In the genomic region with DNA sequence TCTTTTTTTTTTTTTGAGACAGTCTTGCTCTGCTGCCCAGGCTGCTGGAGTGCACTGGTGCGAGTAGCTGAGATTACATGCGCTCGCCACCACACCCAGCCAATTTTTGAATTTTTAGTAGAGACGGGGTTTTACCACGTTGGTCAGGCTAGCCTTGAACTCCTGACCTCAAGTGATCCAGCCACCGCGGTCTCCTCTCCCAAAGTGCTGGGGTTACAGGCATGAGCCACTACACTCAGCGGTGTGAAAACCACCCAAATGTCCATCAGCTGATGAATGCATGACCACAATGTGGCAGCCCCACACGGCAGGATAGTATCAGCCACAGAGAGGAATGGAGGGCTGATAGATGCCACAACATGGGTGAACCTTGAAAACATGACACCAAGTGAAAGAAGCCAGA, we compare ENCODE assay signal across 10 cellular contexts. TPM values are rescaled to one million over a fixed set of nuclear protein-coding genes. Genes with fewer than 3 reads are reported as not detected.
A peak's percentile ranks its signal among the peaks of the same experiment; 100 is the strongest.
DNase-seq lines count a peak whose midpoint lies in the region; ATAC-seq and TF ChIP-seq lines count a peak whose summit lies in the region.
"Had no signal": no experiment of that assay in that cellular context is flagged by ENCODE, and none has a peak within 500 bp of the region (broad histone marks: within the 10 kb centered on the region; RNA-seq: fewer than 3 reads in every experiment).

No MANE protein-coding gene starts in this region.

- no peak overlapping the region for H2AK5ac ChIP-seq in trophoblast cell (ENCODE audit: low read length)

- H3K27me3 Mint-ChIP-seq in T-cell (no peaks in the 10 kb centered on the region), nephron (ENCODE audit: low read depth) (peaks cover 72% of the 10 kb centered on the region)

- WGBS in upper lobe of left lung, 2 donors, result 72 to 75% methylated on average over 9 of the region's 9 CpGs
- no CpG with 5 or more reads among the region's 9 CpGs for WGBS in trophoblast cell (ENCODE audit: extremely low coverage, insufficient coverage, insufficient read length)

- ATAC-seq in GM18511 (IDR thresholded peaks at IDR 0.05; ENCODE audit: unreplicated experiment), result peak; percentile 62
- ATAC-seq in HG02642 (IDR thresholded peaks at IDR 0.05; ENCODE audit: poor library complexity, unreplicated experiment), result peak; percentile 48
- peak in 1 of 4 experiments; percentile 14 for ATAC-seq in T-cell (replicated peaks in 1 of 4)
- no peak for ATAC-seq in HG03025 (IDR thresholded peaks at IDR 0.05; ENCODE audit: low FRiP score, unreplicated experiment)
- ATAC-seq in upper lobe of left lung (ENCODE audit: low FRiP score in 2 of 2), result no peak

- H3K4me3 Mint-ChIP-seq in T-cell, result peak overlapping the region; percentile 80 to 86 (median 86)
- peak overlapping the region in 2 of 3 experiments; percentile 35 to 47 for H3K4me3 Mint-ChIP-seq in nephron

- no peak for TF ChIP-seq EP300 in upper lobe of left lung (IDR thresholded peaks at IDR 0.05)

- H4K8ac ChIP-seq in trophoblast cell (ENCODE audit: low read depth, low read length), result no peak overlapping the region

- H3K27ac ChIP-seq in upper lobe of left lung (no peak overlapping the region), trophoblast cell (ENCODE audit: low read depth, low read length) (no peak overlapping the region)
- H3K27ac ChIP-seq: KMS-11 had no signal

- TF ChIP-seq CTCF in nephron (IDR thresholded peaks at IDR 0.05; ENCODE audit: unreplicated experiment in 3 of 3), result no peak
- no peak for TF ChIP-seq CTCF in upper lobe of left lung (IDR thresholded peaks at IDR 0.05)

- no peak overlapping the region for H3K14ac ChIP-seq in trophoblast cell (ENCODE audit: low read length)

- H3K4me1 ChIP-seq in upper lobe of left lung, result peaks cover 15 to 22% (median 18%) of the 10 kb centered on the region in 4 donors
- H3K4me1 ChIP-seq in trophoblast cell (ENCODE audit: control insufficient read depth in 1 of 2, insufficient read depth in 2 of 2, low read length in 2 of 2), result peaks cover 0 to 8% of the 10 kb centered on the region in 2 experiments

- H3K18ac ChIP-seq in trophoblast cell (ENCODE audit: low read length), result no peak overlapping the region

- peak overlapping the region; percentile 58 to 80 for H3K27ac Mint-ChIP-seq in T-cell
- no peak overlapping the region for H3K27ac Mint-ChIP-seq in nephron

- H3K79me1 ChIP-seq in trophoblast cell (ENCODE audit: low read length), result no peaks in the 10 kb centered on the region

- no peak overlapping the region for H2AFZ ChIP-seq in trophoblast cell (ENCODE audit: insufficient read depth, low read length, poor library complexity)

- POLR2A ChIA-PET in T-cell (lab: Charles Lee), result interaction anchor here in 1 of 2 donors (0.9 kb wide), 1 partner anchor 351 kb away, joined by 3 read pairs; no protein-coding TSS in a partner anchor

- no peak for TF ChIP-seq POLR2A in upper lobe of left lung (IDR thresholded peaks at IDR 0.05)

- no peak overlapping the region for H3K4ac ChIP-seq in trophoblast cell (ENCODE audit: low read depth, low read length)

- no peak overlapping the region for H2BK120ac ChIP-seq in trophoblast cell (ENCODE audit: insufficient read depth, low read length, poor library complexity)

- H3K36me3 ChIP-seq in upper lobe of left lung, result no peaks in the 10 kb centered on the region
- H3K36me3 ChIP-seq in trophoblast cell (ENCODE audit: control insufficient read depth in 1 of 2, insufficient read depth in 2 of 2, low read length in 2 of 2), result no peaks in the 10 kb centered on the region

- H3K4me1 Mint-ChIP-seq in T-cell (peaks cover 15 to 40% (median 24%) of the 10 kb centered on the region in 3 donors), nephron (peaks cover 6% of the 10 kb centered on the region)

- H3K9me3 ChIP-seq in upper lobe of left lung (peaks cover 0 to 10% (median 5%) of the 10 kb centered on the region in 4 donors), trophoblast cell (ENCODE audit: insufficient read depth, low read depth, low read length) (peaks cover 16% of the 10 kb centered on the region)

- no peak overlapping the region for H4K12ac ChIP-seq in trophoblast cell (ENCODE audit: low read depth, low read length)

- H3K9me3 Mint-ChIP-seq in T-cell (no peaks in the 10 kb centered on the region), nephron (peaks cover 3% of the 10 kb centered on the region)

- CTCF ChIA-PET in T-cell (lab: Charles Lee), result no interaction called here

- no peaks in the 10 kb centered on the region for H3K79me2 ChIP-seq in trophoblast cell (ENCODE audit: control insufficient read depth, insufficient read depth, low read length, poor library complexity)

- H4K91ac ChIP-seq in trophoblast cell (ENCODE audit: low read depth, low read length), result no peak overlapping the region

- no peak overlapping the region for H2BK5ac ChIP-seq in trophoblast cell (ENCODE audit: low read depth, low read length, poor library complexity)

- no peak overlapping the region for H2BK12ac ChIP-seq in trophoblast cell (ENCODE audit: low read length)

- H3K4me3 ChIP-seq in upper lobe of left lung (no peak overlapping the region), trophoblast cell (ENCODE audit: low read depth, low read length) (no peak overlapping the region)

- H3K27me3 ChIP-seq in upper lobe of left lung (peaks cover 0 to 20% (median 7%) of the 10 kb centered on the region in 4 donors), trophoblast cell (ENCODE audit: insufficient read depth, low read length) (peaks cover 34% of the 10 kb centered on the region)

- no peak overlapping the region for H3K23ac ChIP-seq in trophoblast cell (ENCODE audit: low read length)

- no peak overlapping the region for H3K9ac ChIP-seq in trophoblast cell (ENCODE audit: low read length)
- H3K9ac ChIP-seq: KMS-11 had no signal

- H3K4me2 ChIP-seq in trophoblast cell (ENCODE audit: low read length), result no peak overlapping the region

- H3K36me3 Mint-ChIP-seq in T-cell (peaks cover 15% of the 10 kb centered on the region), nephron (ENCODE audit: low read depth) (no peaks in the 10 kb centered on the region)

- DNase-seq in T-cell, result peak in 8 of 34 experiments; percentile 9 to 40 (median 22)
- DNase-seq in upper lobe of left lung, result no peak
- DNase-seq in cortex of kidney (lab: John Stamatoyannopoulos, UW), result no peak
- no peak for DNase-seq in trophoblast cell
- DNase-seq: substantia nigra had no signal

RNA-seq across cellular contexts. Expression of a gene that starts 2.1 kb away (rescaled TPM):
- total RNA-seq in T-cell, result 10 to 100 TPM; 19.6 to 35.6 (median 29.9) TPM
- 10 to 100 TPM in 1 of 6 donors, 1 to 10 TPM in 3, under 1 TPM in 1, not detected in 1; 0.46 to 15.7 (median 2.5) TPM for total RNA-seq in upper lobe of left lung
- polyA plus RNA-seq in trophoblast cell (2013), result 0.18 and 0.27 TPM in 2 replicates

RNA-seq across cellular contexts. Expression of a gene that starts 25.2 kb away (rescaled TPM):
- 10 to 100 TPM; 22.4 to 36.2 (median 33.6) TPM for total RNA-seq in T-cell
- total RNA-seq in upper lobe of left lung, result 10 to 100 TPM in 4 of 6 donors, 1 to 10 TPM in 1, not detected in 1; 9.8 to 38.7 (median 36.5) TPM
- polyA plus RNA-seq in trophoblast cell (2013), result 115 and 116 TPM in 2 replicates

RNA-seq across cellular contexts. Expression of a gene that starts 25.5 kb away (rescaled TPM):
- total RNA-seq in T-cell, result 10 to 100 TPM in 3 of 5 donors, 1 to 10 TPM in 2; 9.1 to 15.3 (median 14.6) TPM
- total RNA-seq in upper lobe of left lung, result 100 to 1,000 TPM in 4 of 6 donors, 10 to 100 TPM in 2; 49.2 to 200 (median 126) TPM
- polyA plus RNA-seq in trophoblast cell (2013), result 98.6 and 103 TPM in 2 replicates

RNA-seq across cellular contexts. Expression of a gene that starts 29.9 kb away (rescaled TPM):
- total RNA-seq in T-cell, result 1 to 10 TPM in 1 of 5 donors, under 1 TPM in 4; 0.33 to 1.0 (median 0.68) TPM
- total RNA-seq in upper lobe of left lung, result 1 to 10 TPM in 2 of 6 donors, under 1 TPM in 2, not detected in 2; 0.49 to 1.7 (median 0.81) TPM
- 10.1 and 10.2 TPM in 2 replicates for polyA plus RNA-seq in trophoblast cell (2013)

RNA-seq across cellular contexts. Expression of a gene that starts 57.3 kb away (rescaled TPM):
- total RNA-seq in T-cell, result 10 to 100 TPM in 3 of 5 donors, 1 to 10 TPM in 2; 7.1 to 15.9 (median 11.4) TPM
- total RNA-seq in upper lobe of left lung, result 10 to 100 TPM; 22.1 to 31.4 (median 25.3) TPM
- 13.4 and 14.2 TPM in 2 replicates for polyA plus RNA-seq in trophoblast cell (2013)

Comparison
In these comparisons a context has a peak if more than half of its experiments do, and no peak if none do; other contexts are left out.
1. ATAC-seq: peak in GM18511 (single experiment) and HG02642 (single experiment); none in HG03025 (single experiment) and upper lobe of left lung (0 of 2).
2. H3K27ac Mint-ChIP-seq: peak in T-cell (2 of 2); none in nephron (0 of 3).